Comparison of ENCODE assay signal across 1 cellular context in the genomic region with DNA sequence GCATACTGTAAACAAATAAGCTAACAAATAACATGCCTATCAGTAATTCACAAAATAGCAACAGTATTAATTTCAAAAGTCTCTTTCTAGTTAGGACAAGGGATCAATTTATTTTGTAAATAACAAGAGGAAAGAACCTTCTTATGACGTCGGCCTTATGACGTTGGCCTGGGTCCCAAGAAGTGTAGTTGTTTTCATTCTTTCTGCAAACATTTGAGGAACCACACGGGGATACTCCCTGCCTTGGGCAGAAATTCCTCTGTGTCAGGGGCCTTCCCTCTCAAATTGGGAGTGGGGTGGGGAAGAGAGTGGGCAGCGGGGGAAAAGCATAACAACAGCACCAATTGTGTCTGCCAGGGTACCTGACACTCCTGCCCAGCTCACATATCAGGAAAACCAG.
TF ChIP-seq lines count a peak whose summit lies in the region.

No MANE protein-coding gene starts in this region.

TF ChIP-seq in IMR-90, 13 proteins besides CTCF, POLR2A, EP300 and RAD21 (continued from another document):
- TF ChIP-seq, protein P1, sequence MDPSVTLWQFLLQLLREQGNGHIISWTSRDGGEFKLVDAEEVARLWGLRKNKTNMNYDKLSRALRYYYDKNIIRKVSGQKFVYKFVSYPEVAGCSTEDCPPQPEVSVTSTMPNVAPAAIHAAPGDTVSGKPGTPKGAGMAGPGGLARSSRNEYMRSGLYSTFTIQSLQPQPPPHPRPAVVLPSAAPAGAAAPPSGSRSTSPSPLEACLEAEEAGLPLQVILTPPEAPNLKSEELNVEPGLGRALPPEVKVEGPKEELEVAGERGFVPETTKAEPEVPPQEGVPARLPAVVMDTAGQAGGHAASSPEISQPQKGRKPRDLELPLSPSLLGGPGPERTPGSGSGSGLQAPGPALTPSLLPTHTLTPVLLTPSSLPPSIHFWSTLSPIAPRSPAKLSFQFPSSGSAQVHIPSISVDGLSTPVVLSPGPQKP (IDR thresholded peaks at IDR 0.05; ENCODE audit: borderline replicate concordance, low read depth, low read length) = no peak
- TF ChIP-seq BHLHE40 (IDR thresholded peaks at IDR 0.05; ENCODE audit: low read depth, low read length) (no peak), MAZ (IDR thresholded peaks at IDR 0.05; ENCODE audit: borderline replicate concordance, low read depth, low read length) (no peak), RCOR1 (IDR thresholded peaks at IDR 0.05; ENCODE audit: insufficient replicate concordance, low read length) (no peak), MXI1 (IDR thresholded peaks at IDR 0.05; ENCODE audit: borderline replicate concordance, low read depth, low read length) (no peak)
